8 cellular contexts compared by ENCODE assay signal in genomic region chr10:79445708-79446450, GRCh38. TPM values are rescaled to one million over a fixed set of nuclear protein-coding genes. Genes with fewer than 3 reads are reported as not detected.
DNase-seq lines count a peak whose midpoint lies in the region; ATAC-seq and TF ChIP-seq lines count a peak whose summit lies in the region.

No MANE protein-coding gene starts in this region.

- peak overlapping the region; percentile 70 for H3K4me3 Mint-ChIP-seq in endodermal cell

- H4K5ac ChIP-seq in mesendoderm (ENCODE audit: low read length), result no peak overlapping the region

- DNase-seq in CMK (ENCODE audit: low read depth) (peak; percentile 88), HT1080 (ENCODE audit: low read depth) (peak; percentile 97), NOMO-1 treated with dmso at 0.1 percent for 144 hours (lab: John Stamatoyannopoulos, UW; ENCODE audit: unreplicated experiment) (peak; percentile 94), endodermal cell (peak; percentile 99), mesendoderm (peak; percentile 99)
- DNase-seq in activated CD8-positive, alpha-beta memory T cell treated with anti-CD3 and anti-CD28 coated beads, Interleukin-2, amount 50 U/mL, for 24 hours (ENCODE audit: extremely low read depth), result peak; percentile 87
- peak; percentile 89 for DNase-seq in stimulated activated CD8-positive, alpha-beta memory T cell treated with anti-CD3 and anti-CD28 coated beads, Interleukin-12 subunit alpha, Interleukin-12 subunit beta, amount 100 ng/mL, for 24 hours (ENCODE audit: extremely low read depth)

- H3K9me3 ChIP-seq in endodermal cell (ENCODE audit: control insufficient read depth, low read length), result no peaks in the 10 kb centered on the region

- H3K4me1 ChIP-seq in endodermal cell (ENCODE audit: control insufficient read depth, insufficient read depth, low read length) (peaks cover 8% of the 10 kb centered on the region), mesendoderm (ENCODE audit: control insufficient read depth, low read depth, low read length) (peaks cover 14% of the 10 kb centered on the region)

- H3K18ac ChIP-seq in mesendoderm (ENCODE audit: low read length), result no peak overlapping the region

- no peak overlapping the region for H2BK15ac ChIP-seq in mesendoderm (replicated peaks; ENCODE audit: low read depth)

- H3K27me3 ChIP-seq in endodermal cell (ENCODE audit: control insufficient read depth, insufficient read depth, low read length, poor library complexity, severe bottlenecking) (peaks cover 7% of the 10 kb centered on the region), mesendoderm (ENCODE audit: insufficient read depth, low read length, poor library complexity) (no peaks in the 10 kb centered on the region)

- 0% methylated on average over 16 to 44 of the region's 48 CpGs for WGBS in endodermal cell (ENCODE audit: insufficient coverage in 1 of 2, insufficient read length in 1 of 2), 2 experiments
- no CpG with 5 or more reads among the region's 48 CpGs for WGBS in mesendoderm (ENCODE audit: extremely low coverage, insufficient coverage, low lambda C conversion rate)

- H3K36me3 ChIP-seq in endodermal cell (ENCODE audit: control insufficient read depth, insufficient read depth, low read length) (no peaks in the 10 kb centered on the region), mesendoderm (ENCODE audit: control insufficient read depth, insufficient read depth, low read length) (no peaks in the 10 kb centered on the region)

- H3K4me2 ChIP-seq in mesendoderm (ENCODE audit: low read length), result peak overlapping the region; percentile 90

- peak overlapping the region; percentile 69 for H3K56ac ChIP-seq in mesendoderm (ENCODE audit: low read length)

- H3K4me3 ChIP-seq in endodermal cell (ENCODE audit: low read length) (peak overlapping the region; percentile 86), mesendoderm (ENCODE audit: low read length) (peak overlapping the region; percentile 9)

- peak overlapping the region; percentile 89 for H3K27ac ChIP-seq in endodermal cell (ENCODE audit: low read depth, low read length)
- H3K27ac ChIP-seq in mesendoderm (ENCODE audit: low read depth, low read length), result no peak overlapping the region

- peak overlapping the region; percentile 85 for H3K27ac Mint-ChIP-seq in endodermal cell

- H3K79me1 ChIP-seq in mesendoderm (ENCODE audit: low read length), result no peaks in the 10 kb centered on the region

- no peak overlapping the region for H2BK5ac ChIP-seq in mesendoderm (ENCODE audit: low read length)

- H3K36me3 Mint-ChIP-seq in endodermal cell (ENCODE audit: low read depth), result no peaks in the 10 kb centered on the region

- no peaks in the 10 kb centered on the region for H3K79me2 ChIP-seq in mesendoderm (ENCODE audit: control insufficient read depth, insufficient read depth, low read length)

- H3K27me3 Mint-ChIP-seq in endodermal cell (ENCODE audit: insufficient read depth), result peaks cover 37% of the 10 kb centered on the region

- H3K23ac ChIP-seq in mesendoderm (ENCODE audit: low read length), result no peak overlapping the region

- peak; percentile 94 for ATAC-seq in GM21381 (IDR thresholded peaks at IDR 0.05; ENCODE audit: unreplicated experiment)

- no peak for TF ChIP-seq CTCF in endodermal cell (conservative IDR thresholded peaks at IDR 0.05)

- H3K9me3 Mint-ChIP-seq in endodermal cell, result no peaks in the 10 kb centered on the region

- no peak overlapping the region for H3K4ac ChIP-seq in mesendoderm (ENCODE audit: low read depth, low read length)

- H3K9ac ChIP-seq in endodermal cell (ENCODE audit: extremely low read depth, low read length, poor library complexity, severe bottlenecking) (peak overlapping the region; percentile 35), mesendoderm (ENCODE audit: low read length) (peak overlapping the region; percentile 30)

- no peak overlapping the region for H4K8ac ChIP-seq in mesendoderm (ENCODE audit: low read depth, low read length)

- H2BK120ac ChIP-seq in mesendoderm (ENCODE audit: low read depth, low read length), result no peak overlapping the region

- H3K4me1 Mint-ChIP-seq in endodermal cell, result peaks cover 39% of the 10 kb centered on the region

- H2AK5ac ChIP-seq in mesendoderm (ENCODE audit: low read length), result no peak overlapping the region

RNA-seq across cellular contexts. Expression of gene ZCCHC24, which starts 0.5 kb away (rescaled TPM):
- 6.4 and 9.4 TPM in 2 replicates for total RNA-seq in HT1080 (2014; rRNA removed; shearing (Covaris generic))
- polyA plus RNA-seq in HT1080 (2015; cell fraction: cytosol; rRNA removed), result 17.4 and 19.6 TPM in 2 replicates
- 9.5 and 11.5 TPM in 2 replicates for polyA plus RNA-seq in HT1080 (2015; cell fraction: nucleus; rRNA removed)
- 10 to 100 TPM in 1 of 2 donors, 1 to 10 TPM in 1; 7.6 to 10.7 TPM for total RNA-seq in endodermal cell
- 11.2 TPM for polyA plus RNA-seq in endodermal cell (2013, experiment 1 of 2)
- polyA plus RNA-seq in endodermal cell (2013, experiment 2 of 2), result 11.5 TPM
- 4.7 TPM for polyA plus RNA-seq in mesendoderm (2013, experiment 1 of 2)
- polyA plus RNA-seq in mesendoderm (2013, experiment 2 of 2), result 5.0 TPM
